1 cellular context compared by ENCODE assay signal in the genomic region with DNA sequence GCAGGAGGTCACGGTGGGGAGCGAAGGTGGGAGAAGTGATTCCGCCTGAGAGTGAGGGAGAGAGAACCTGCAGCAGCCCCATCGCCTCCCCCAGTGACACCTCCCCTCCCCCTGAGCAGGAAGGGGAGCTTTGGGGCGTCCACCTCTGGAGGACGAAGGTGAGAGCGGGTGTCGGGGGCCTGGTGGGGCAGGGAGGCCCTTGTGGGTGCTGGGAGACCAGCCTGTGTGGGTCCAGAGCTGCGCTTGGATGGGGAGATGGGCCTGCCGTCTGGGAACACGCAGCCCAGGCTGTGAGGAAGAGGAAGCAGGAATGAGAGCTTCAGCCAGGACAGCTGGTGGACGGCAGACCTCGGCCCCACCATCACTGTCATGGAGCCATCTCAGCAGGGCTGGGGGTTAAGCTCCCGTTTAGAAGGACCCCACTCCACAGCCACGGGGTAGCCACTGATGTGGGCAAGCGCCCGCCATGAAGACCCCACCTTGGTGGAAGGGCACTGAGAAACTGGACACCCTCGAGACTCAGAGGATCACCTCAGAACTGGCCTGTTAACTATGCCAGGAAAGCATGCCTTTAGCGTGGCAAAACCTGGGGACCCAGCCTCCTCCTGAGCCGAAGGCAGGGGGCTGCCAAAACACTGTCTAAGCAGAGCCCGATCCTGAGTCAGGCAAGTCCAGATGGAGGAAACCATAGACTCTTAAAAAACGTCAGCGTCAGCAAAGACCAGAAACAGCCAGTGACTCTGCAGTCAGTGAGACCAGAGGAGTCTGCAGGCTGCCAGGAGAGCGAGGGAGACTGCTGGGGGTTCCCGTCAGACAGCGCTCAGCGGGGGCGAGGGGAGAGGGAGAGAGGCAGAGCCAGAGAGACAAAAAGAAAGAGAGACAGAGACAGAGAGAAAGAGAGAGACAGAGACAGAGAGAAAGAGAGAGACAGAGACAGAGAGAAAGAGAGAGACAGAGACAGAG.
TF ChIP-seq lines count a peak whose summit lies in the region.

No MANE protein-coding gene starts in this region.

TF ChIP-seq in HepG2, 621 proteins besides CTCF, POLR2A, EP300 and RAD21 (continued from another document and continues in another):
- TF ChIP-seq, protein P1, sequence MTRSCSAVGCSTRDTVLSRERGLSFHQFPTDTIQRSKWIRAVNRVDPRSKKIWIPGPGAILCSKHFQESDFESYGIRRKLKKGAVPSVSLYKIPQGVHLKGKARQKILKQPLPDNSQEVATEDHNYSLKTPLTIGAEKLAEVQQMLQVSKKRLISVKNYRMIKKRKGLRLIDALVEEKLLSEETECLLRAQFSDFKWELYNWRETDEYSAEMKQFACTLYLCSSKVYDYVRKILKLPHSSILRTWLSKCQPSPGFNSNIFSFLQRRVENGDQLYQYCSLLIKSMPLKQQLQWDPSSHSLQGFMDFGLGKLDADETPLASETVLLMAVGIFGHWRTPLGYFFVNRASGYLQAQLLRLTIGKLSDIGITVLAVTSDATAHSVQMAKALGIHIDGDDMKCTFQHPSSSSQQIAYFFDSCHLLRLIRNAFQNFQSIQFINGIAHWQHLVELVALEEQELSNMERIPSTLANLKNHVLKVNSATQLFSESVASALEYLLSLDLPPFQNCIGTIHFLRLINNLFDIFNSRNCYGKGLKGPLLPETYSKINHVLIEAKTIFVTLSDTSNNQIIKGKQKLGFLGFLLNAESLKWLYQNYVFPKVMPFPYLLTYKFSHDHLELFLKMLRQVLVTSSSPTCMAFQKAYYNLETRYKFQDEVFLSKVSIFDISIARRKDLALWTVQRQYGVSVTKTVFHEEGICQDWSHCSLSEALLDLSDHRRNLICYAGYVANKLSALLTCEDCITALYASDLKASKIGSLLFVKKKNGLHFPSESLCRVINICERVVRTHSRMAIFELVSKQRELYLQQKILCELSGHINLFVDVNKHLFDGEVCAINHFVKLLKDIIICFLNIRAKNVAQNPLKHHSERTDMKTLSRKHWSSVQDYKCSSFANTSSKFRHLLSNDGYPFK (CRISPR knock-in tag; IDR thresholded peaks at IDR 0.05; ENCODE audit: borderline replicate concordance), result 0 out of 2 replicates have a peak, but pooled peaks have one; percentile 7
- peak; percentile 11 for TF ChIP-seq SAP130 (CRISPR knock-in tag; IDR thresholded peaks at IDR 0.05; ENCODE audit: low read depth)
- no peak for TF ChIP-seq GRHL1 (CRISPR knock-in tag; conservative IDR thresholded peaks at IDR 0.05)
- TF ChIP-seq, protein P2, sequence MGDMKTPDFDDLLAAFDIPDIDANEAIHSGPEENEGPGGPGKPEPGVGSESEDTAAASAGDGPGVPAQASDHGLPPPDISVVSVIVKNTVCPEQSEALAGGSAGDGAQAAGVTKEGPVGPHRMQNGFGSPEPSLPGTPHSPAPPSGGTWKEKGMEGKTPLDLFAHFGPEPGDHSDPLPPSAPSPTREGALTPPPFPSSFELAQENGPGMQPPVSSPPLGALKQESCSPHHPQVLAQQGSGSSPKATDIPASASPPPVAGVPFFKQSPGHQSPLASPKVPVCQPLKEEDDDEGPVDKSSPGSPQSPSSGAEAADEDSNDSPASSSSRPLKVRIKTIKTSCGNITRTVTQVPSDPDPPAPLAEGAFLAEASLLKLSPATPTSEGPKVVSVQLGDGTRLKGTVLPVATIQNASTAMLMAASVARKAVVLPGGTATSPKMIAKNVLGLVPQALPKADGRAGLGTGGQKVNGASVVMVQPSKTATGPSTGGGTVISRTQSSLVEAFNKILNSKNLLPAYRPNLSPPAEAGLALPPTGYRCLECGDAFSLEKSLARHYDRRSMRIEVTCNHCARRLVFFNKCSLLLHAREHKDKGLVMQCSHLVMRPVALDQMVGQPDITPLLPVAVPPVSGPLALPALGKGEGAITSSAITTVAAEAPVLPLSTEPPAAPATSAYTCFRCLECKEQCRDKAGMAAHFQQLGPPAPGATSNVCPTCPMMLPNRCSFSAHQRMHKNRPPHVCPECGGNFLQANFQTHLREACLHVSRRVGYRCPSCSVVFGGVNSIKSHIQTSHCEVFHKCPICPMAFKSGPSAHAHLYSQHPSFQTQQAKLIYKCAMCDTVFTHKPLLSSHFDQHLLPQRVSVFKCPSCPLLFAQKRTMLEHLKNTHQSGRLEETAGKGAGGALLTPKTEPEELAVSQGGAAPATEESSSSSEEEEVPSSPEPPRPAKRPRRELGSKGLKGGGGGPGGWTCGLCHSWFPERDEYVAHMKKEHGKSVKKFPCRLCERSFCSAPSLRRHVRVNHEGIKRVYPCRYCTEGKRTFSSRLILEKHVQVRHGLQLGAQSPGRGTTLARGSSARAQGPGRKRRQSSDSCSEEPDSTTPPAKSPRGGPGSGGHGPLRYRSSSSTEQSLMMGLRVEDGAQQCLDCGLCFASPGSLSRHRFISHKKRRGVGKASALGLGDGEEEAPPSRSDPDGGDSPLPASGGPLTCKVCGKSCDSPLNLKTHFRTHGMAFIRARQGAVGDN (CRISPR knock-in tag; IDR thresholded peaks at IDR 0.05), result peak; percentile 81
- TF ChIP-seq SNAI1 (CRISPR knock-in tag; IDR thresholded peaks at IDR 0.05; ENCODE audit: borderline replicate concordance), result no peak
- TF ChIP-seq PATZ1 (CRISPR knock-in tag; IDR thresholded peaks at IDR 0.05), result no peak
- TF ChIP-seq CCAR2 (optimal IDR thresholded peaks at IDR 0.05; ENCODE audit: low read depth, low read length), result no peak
- no peak for TF ChIP-seq RBM22 (optimal IDR thresholded peaks at IDR 0.05; ENCODE audit: low read length)
- TF ChIP-seq MTA1 (CRISPR knock-in tag; IDR thresholded peaks at IDR 0.05; ENCODE audit: borderline replicate concordance), result 0 out of 2 replicates have a peak, but pooled peaks have one; percentile 20
- TF ChIP-seq ZNF333 (CRISPR knock-in tag; IDR thresholded peaks at IDR 0.05; ENCODE audit: borderline replicate concordance), result peak; percentile 31; the same call in 1 of the 2 replicates
- no peak for TF ChIP-seq MED8 (CRISPR knock-in tag; IDR thresholded peaks at IDR 0.05; ENCODE audit: insufficient replicate concordance)
- no peak for TF ChIP-seq ZSCAN29 (CRISPR knock-in tag; conservative IDR thresholded peaks at IDR 0.05)
- TF ChIP-seq ZFX (CRISPR knock-in tag; IDR thresholded peaks at IDR 0.05; ENCODE audit: low read depth), result peak; percentile 40; the same call in 1 of the 2 replicates
- TF ChIP-seq ZNF337 (CRISPR knock-in tag; IDR thresholded peaks at IDR 0.05; ENCODE audit: borderline replicate concordance, low read depth), result 0 out of 2 replicates have a peak, but pooled peaks have one; percentile 13
- TF ChIP-seq NRL (CRISPR knock-in tag; IDR thresholded peaks at IDR 0.05; ENCODE audit: borderline replicate concordance), result peak; percentile 38; the same call in 1 of the 2 replicates
- TF ChIP-seq BRD4 (CRISPR knock-in tag; IDR thresholded peaks at IDR 0.05), result peak; percentile 23; the same call in 1 of the 2 replicates
- TF ChIP-seq ZNF264 (CRISPR knock-in tag; IDR thresholded peaks at IDR 0.05), result 0 out of 2 replicates have a peak, but pooled peaks have one; percentile 39
- peak; percentile 83 for TF ChIP-seq ZBTB38 (CRISPR knock-in tag; IDR thresholded peaks at IDR 0.05)
- TF ChIP-seq KDM2A (CRISPR knock-in tag; IDR thresholded peaks at IDR 0.05; ENCODE audit: borderline replicate concordance, low read depth), result no peak
- no peak for TF ChIP-seq ATM (IDR thresholded peaks at IDR 0.05; ENCODE audit: borderline replicate concordance)
- no peak for TF ChIP-seq E2F1 (CRISPR knock-in tag; IDR thresholded peaks at IDR 0.05)
- no peak for TF ChIP-seq SIN3B (IDR thresholded peaks at IDR 0.05; ENCODE audit: low read length)
- TF ChIP-seq PHF8 (CRISPR knock-in tag; IDR thresholded peaks at IDR 0.05), result no peak
- no peak for TF ChIP-seq ZNF224 (CRISPR knock-in tag; IDR thresholded peaks at IDR 0.05)
- no peak for TF ChIP-seq ELF1 (CRISPR knock-in tag; IDR thresholded peaks at IDR 0.05)
- 0 out of 2 replicates have a peak, but pooled peaks have one; percentile 58 for TF ChIP-seq EEA1 (CRISPR knock-in tag; IDR thresholded peaks at IDR 0.05; ENCODE audit: borderline replicate concordance)
- no peak for TF ChIP-seq NAIF1 (CRISPR knock-in tag; IDR thresholded peaks at IDR 0.05; ENCODE audit: borderline replicate concordance)
- TF ChIP-seq MAFF (IDR thresholded peaks at IDR 0.05; ENCODE audit: low read depth, low read length), result peak; percentile 63; the same call in 1 of the 2 replicates
- TF ChIP-seq NFKB2 (CRISPR knock-in tag; IDR thresholded peaks at IDR 0.05; ENCODE audit: borderline replicate concordance), result no peak
- no peak for TF ChIP-seq SP1 (IDR thresholded peaks at IDR 0.05)
- TF ChIP-seq SP1 (CRISPR knock-in tag; IDR thresholded peaks at IDR 0.05), result no peak
- 0 out of 2 replicates have a peak, but pooled peaks have one; percentile 62 for TF ChIP-seq ZNF512B (CRISPR knock-in tag; IDR thresholded peaks at IDR 0.05; ENCODE audit: borderline replicate concordance)
- no peak for TF ChIP-seq ATF5 (CRISPR knock-in tag; IDR thresholded peaks at IDR 0.05; ENCODE audit: low read depth)
- no peak for TF ChIP-seq TEAD3 (CRISPR knock-in tag; optimal IDR thresholded peaks at IDR 0.05; ENCODE audit: borderline replicate concordance)
- peak; percentile 47; the same call in 1 of the 2 replicates for TF ChIP-seq ZNF777 (CRISPR knock-in tag; IDR thresholded peaks at IDR 0.05)
- TF ChIP-seq ZNF597 (CRISPR knock-in tag; IDR thresholded peaks at IDR 0.05), result no peak
- no peak for TF ChIP-seq ZFP36 (IDR thresholded peaks at IDR 0.05; ENCODE audit: borderline replicate concordance, low read depth, low read length, partially characterized antibody)
- TF ChIP-seq GABPA (IDR thresholded peaks at IDR 0.05; ENCODE audit: low read depth, low read length), result no peak
- no peak for TF ChIP-seq GABPA (CRISPR knock-in tag; IDR thresholded peaks at IDR 0.05; ENCODE audit: low read depth)
- no peak for TF ChIP-seq CENPBD1 (CRISPR knock-in tag; IDR thresholded peaks at IDR 0.05; ENCODE audit: borderline replicate concordance, low read depth)
